Comparison of ENCODE assay signal across 16 cellular contexts in the genomic region with DNA sequence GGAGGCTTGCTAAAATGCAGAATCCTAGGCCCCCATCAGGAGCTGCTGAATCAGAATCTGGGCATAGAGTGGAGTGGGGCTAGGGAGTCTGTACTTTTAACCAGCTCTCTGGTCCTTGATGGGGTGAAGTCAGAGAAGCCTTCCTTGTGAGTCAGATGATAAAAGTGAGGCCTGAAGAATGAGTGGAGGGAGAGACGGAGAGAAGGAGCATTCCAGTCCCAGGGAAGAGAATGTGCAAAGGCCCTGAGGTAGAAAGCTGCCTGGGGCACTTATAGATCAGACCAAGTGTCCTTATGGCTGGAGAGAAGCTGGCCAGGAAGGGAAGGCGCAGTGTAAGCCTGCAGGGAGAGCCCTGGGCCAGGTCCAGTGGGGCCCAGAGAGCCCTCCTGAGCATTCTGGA.
DNase-seq lines count a peak whose midpoint lies in the region; ATAC-seq, FAIRE-seq and TF ChIP-seq lines count a peak whose summit lies in the region.
"Had no signal": no experiment of that assay in that cellular context is flagged by ENCODE, and none has a peak within 500 bp of the region (broad histone marks: within the 10 kb centered on the region; RNA-seq: fewer than 3 reads in every experiment).

No MANE protein-coding gene starts in this region.

- H2BK120ac ChIP-seq in neuronal stem cell (ENCODE audit: low read depth, low read length): no peak overlapping the region

- no peak overlapping the region for H3K23ac ChIP-seq in neuronal stem cell (ENCODE audit: low read depth, low read length, poor library complexity)

- no peak overlapping the region for H3K14ac ChIP-seq in neuronal stem cell (ENCODE audit: low read length)

- H3K27me3 ChIP-seq in esophagus muscularis mucosa (peaks cover 0 to 60% (median 0%) of the 10 kb centered on the region in 4 donors), neuronal stem cell (ENCODE audit: control insufficient read depth in 3 of 3, insufficient read depth in 3 of 3, low read depth in 1 of 3, low read length in 3 of 3) (no peaks in the 10 kb centered on the region), small intestine (ENCODE audit: control insufficient read depth in 2 of 2, insufficient read depth in 2 of 2, low read length in 2 of 2) (no peaks in the 10 kb centered on the region), heart right ventricle (peaks cover 0 to 37% (median 19%) of the 10 kb centered on the region in 7 donors)
- H3K27me3 ChIP-seq: BE2C had no signal

- POLR2A ChIA-PET in HEK293 (lab: Yijun Ruan, JAX): no interaction called here

- H3K4me2 ChIP-seq in neuronal stem cell (ENCODE audit: insufficient read depth, low read length, poor library complexity, severe bottlenecking): no peak overlapping the region
- H3K4me2 ChIP-seq: A549 had no signal

- peak overlapping the region; percentile 42 for H2BK5ac ChIP-seq in neuronal stem cell (ENCODE audit: low read length)

- no peak overlapping the region for H3K27ac ChIP-seq in HEK293 (ENCODE audit: extremely low read depth, low read depth, low read length)
- H3K27ac ChIP-seq in esophagus muscularis mucosa (replicated peaks in 1 of 4): no peak overlapping the region
- no peak overlapping the region for H3K27ac ChIP-seq in neuronal stem cell (replicated peaks; ENCODE audit: low read length)
- no peak overlapping the region for H3K27ac ChIP-seq in small intestine (ENCODE audit: low read depth in 1 of 2, low read length in 1 of 2)
- H3K27ac ChIP-seq in heart right ventricle: no peak overlapping the region
- H3K27ac ChIP-seq: A549 had no signal

- FAIRE-seq in small intestine (lab: Jason Lieb, UNC): no peak
- FAIRE-seq: A549, G401.6, GM12891 had no signal

- no peak overlapping the region for H3K18ac ChIP-seq in neuronal stem cell (ENCODE audit: low read length)

- no peak for ATAC-seq in heart right ventricle
- ATAC-seq in GM19463 (IDR thresholded peaks at IDR 0.05; ENCODE audit: unreplicated experiment): no peak
- ATAC-seq: A549; CD8-positive, alpha-beta T cell; HCT116 had no signal

- H3K9ac ChIP-seq in neuronal stem cell (ENCODE audit: low read depth, low read length, poor library complexity): no peak overlapping the region

- DNase-seq in esophagus muscularis mucosa (ENCODE audit: extremely low spot score) (peak; percentile 55), neuronal stem cell (ENCODE audit: low spot score) (no peak), small intestine (no peak), heart right ventricle (no peak), C1 segment of cervical spinal cord (lab: John Stamatoyannopoulos, UW) (no peak)
- DNase-seq: BE2C; CD8-positive, alpha-beta T cell; COR-L47; IMR-90; KBM-7 had no signal

- no peak for TF ChIP-seq EP300 in esophagus muscularis mucosa (IDR thresholded peaks at IDR 0.05)

- H3K4me3 ChIP-seq in HEK293 (ENCODE audit: low read depth, low read length) (no peak overlapping the region), esophagus muscularis mucosa (no peak overlapping the region), neuronal stem cell (ENCODE audit: low read length in 2 of 2) (no peak overlapping the region), small intestine (ENCODE audit: low read depth in 1 of 2, low read length in 2 of 2) (no peak overlapping the region), heart right ventricle (no peak overlapping the region)
- H3K4me3 ChIP-seq: A549 had no signal

- TF ChIP-seq CTCF in HEK293 (tag by site-specific recombination; IDR thresholded peaks at IDR 0.05) (no peak), esophagus muscularis mucosa (IDR thresholded peaks at IDR 0.05) (no peak), heart right ventricle (IDR thresholded peaks at IDR 0.05) (no peak)

- H3K36me3 ChIP-seq in HEK293 (ENCODE audit: control insufficient read depth in 2 of 2, insufficient read depth in 1 of 2, low read length in 2 of 2) (no peaks in the 10 kb centered on the region), esophagus muscularis mucosa (no peaks in the 10 kb centered on the region), neuronal stem cell (replicated peaks in 1 of 2; ENCODE audit: control insufficient read depth in 2 of 2, insufficient read depth in 2 of 2, low read length in 2 of 2) (no peaks in the 10 kb centered on the region), small intestine (ENCODE audit: control insufficient read depth in 2 of 2, insufficient read depth in 2 of 2, low read length in 2 of 2) (no peaks in the 10 kb centered on the region), heart right ventricle (no peaks in the 10 kb centered on the region)
- H3K36me3 ChIP-seq: BE2C had no signal

- no peak overlapping the region for H4K8ac ChIP-seq in neuronal stem cell (ENCODE audit: low read depth, low read length)

- intact Hi-C loops in esophagus muscularis mucosa (cut with DNase I) (no loop called here), heart right ventricle (cut with DNase I) (no loop called here)

- no peak for TF ChIP-seq POLR2A in esophagus muscularis mucosa (IDR thresholded peaks at IDR 0.05; ENCODE audit: low read depth)

- H2AFZ ChIP-seq in neuronal stem cell (ENCODE audit: low read length): no peak overlapping the region

- no peak overlapping the region for H3K4ac ChIP-seq in neuronal stem cell (ENCODE audit: low read length)

- no peak overlapping the region for H2BK15ac ChIP-seq in neuronal stem cell (ENCODE audit: low read length)

- no peak overlapping the region for H2BK12ac ChIP-seq in neuronal stem cell (ENCODE audit: low read length)

- H3K79me1 ChIP-seq in neuronal stem cell (ENCODE audit: low read depth, low read length): no peaks in the 10 kb centered on the region

- H2AK5ac ChIP-seq in neuronal stem cell (ENCODE audit: low read depth, low read length): no peak overlapping the region

- H3K9me3 ChIP-seq in HEK293 (ENCODE audit: control insufficient read depth, insufficient read depth, low read depth, low read length) (no peaks in the 10 kb centered on the region), esophagus muscularis mucosa (no peaks in the 10 kb centered on the region), neuronal stem cell (replicated peaks in 1 of 2; ENCODE audit: control insufficient read depth in 2 of 2, insufficient read depth in 1 of 2, low read depth in 1 of 2, low read length in 2 of 2) (no peaks in the 10 kb centered on the region), small intestine (ENCODE audit: control insufficient read depth, low read depth) (no peaks in the 10 kb centered on the region), heart right ventricle (no peaks in the 10 kb centered on the region)
- H3K9me3 ChIP-seq: A549, BE2C had no signal

- WGBS in esophagus muscularis mucosa: 84% methylated on average over 2 of the region's 2 CpGs
- no CpG with 5 or more reads among the region's 2 CpGs for WGBS in neuronal stem cell (ENCODE audit: extremely low coverage in 2 of 2, insufficient read length in 2 of 2, insufficient replicate concordance in 1 of 2), 2 donors
- WGBS in small intestine, 3 donors: 60 to 81% (median 78%) methylated on average over 2 of the region's 2 CpGs
- WGBS in heart right ventricle, 2 donors: 59 to 79% methylated on average over 2 of the region's 2 CpGs

- no peak overlapping the region for H4K91ac ChIP-seq in neuronal stem cell (ENCODE audit: low read depth, low read length, poor library complexity)

- CTCF ChIA-PET in HEK293 (lab: Yijun Ruan, JAX): interaction anchor here (0.8 kb wide), 1 partner anchor 467 kb away, joined by 3 read pairs; no protein-coding TSS in a partner anchor

- no peaks in the 10 kb centered on the region for H3K4me1 ChIP-seq in HEK293 (ENCODE audit: control insufficient read depth, insufficient read depth, low read length)
- H3K4me1 ChIP-seq in esophagus muscularis mucosa: no peaks in the 10 kb centered on the region
- H3K4me1 ChIP-seq in neuronal stem cell (ENCODE audit: control insufficient read depth in 2 of 2, insufficient read depth in 1 of 2, low read depth in 1 of 2, low read length in 2 of 2): no peaks in the 10 kb centered on the region
- H3K4me1 ChIP-seq in small intestine (ENCODE audit: control insufficient read depth in 2 of 2, insufficient read depth in 1 of 2, low read depth in 1 of 2, low read length in 1 of 2): no peaks in the 10 kb centered on the region
- no peaks in the 10 kb centered on the region for H3K4me1 ChIP-seq in heart right ventricle
- H3K4me1 ChIP-seq: BE2C had no signal

TF ChIP-seq in HEK293, 187 proteins besides CTCF, POLR2A, EP300 and RAD21:
- TF ChIP-seq ZNF785 (tag by site-specific recombination; IDR thresholded peaks at IDR 0.05): no peak
- peak; percentile 66 for TF ChIP-seq ZNF623 (tag by site-specific recombination; IDR thresholded peaks at IDR 0.05)
- TF ChIP-seq SETDB1 (IDR thresholded peaks at IDR 0.05; ENCODE audit: insufficient read length, low read length): no peak
- TF ChIP-seq ZNF266 (tag by site-specific recombination; IDR thresholded peaks at IDR 0.05; ENCODE audit: low read depth): no peak
- no peak for TF ChIP-seq GLI4 (tag by site-specific recombination; IDR thresholded peaks at IDR 0.05)
- TF ChIP-seq ZNF202 (tag by site-specific recombination; IDR thresholded peaks at IDR 0.05; ENCODE audit: borderline replicate concordance): no peak
- TF ChIP-seq, protein P1, sequence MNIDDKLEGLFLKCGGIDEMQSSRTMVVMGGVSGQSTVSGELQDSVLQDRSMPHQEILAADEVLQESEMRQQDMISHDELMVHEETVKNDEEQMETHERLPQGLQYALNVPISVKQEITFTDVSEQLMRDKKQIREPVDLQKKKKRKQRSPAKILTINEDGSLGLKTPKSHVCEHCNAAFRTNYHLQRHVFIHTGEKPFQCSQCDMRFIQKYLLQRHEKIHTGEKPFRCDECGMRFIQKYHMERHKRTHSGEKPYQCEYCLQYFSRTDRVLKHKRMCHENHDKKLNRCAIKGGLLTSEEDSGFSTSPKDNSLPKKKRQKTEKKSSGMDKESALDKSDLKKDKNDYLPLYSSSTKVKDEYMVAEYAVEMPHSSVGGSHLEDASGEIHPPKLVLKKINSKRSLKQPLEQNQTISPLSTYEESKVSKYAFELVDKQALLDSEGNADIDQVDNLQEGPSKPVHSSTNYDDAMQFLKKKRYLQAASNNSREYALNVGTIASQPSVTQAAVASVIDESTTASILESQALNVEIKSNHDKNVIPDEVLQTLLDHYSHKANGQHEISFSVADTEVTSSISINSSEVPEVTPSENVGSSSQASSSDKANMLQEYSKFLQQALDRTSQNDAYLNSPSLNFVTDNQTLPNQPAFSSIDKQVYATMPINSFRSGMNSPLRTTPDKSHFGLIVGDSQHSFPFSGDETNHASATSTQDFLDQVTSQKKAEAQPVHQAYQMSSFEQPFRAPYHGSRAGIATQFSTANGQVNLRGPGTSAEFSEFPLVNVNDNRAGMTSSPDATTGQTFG (tag by site-specific recombination; IDR thresholded peaks at IDR 0.05; ENCODE audit: borderline replicate concordance): no peak
